Comparison of ENCODE assay signal across 22 cellular contexts in genomic region chr6:5122504-5123112, GRCh38. TPM values are rescaled to one million over a fixed set of nuclear protein-coding genes. Genes with fewer than 3 reads are reported as not detected.
DNase-seq lines count a peak whose midpoint lies in the region; ATAC-seq, FAIRE-seq and TF ChIP-seq lines count a peak whose summit lies in the region.
"Had no signal": no experiment of that assay in that cellular context is flagged by ENCODE, and none has a peak within 500 bp of the region (broad histone marks: within the 10 kb centered on the region; RNA-seq: fewer than 3 reads in every experiment).

No MANE protein-coding gene starts in this region.

- H4K20me1 ChIP-seq in H9 (ENCODE audit: control insufficient read depth, insufficient read depth, insufficient read length): no peaks in the 10 kb centered on the region

- no peak overlapping the region for H2BK20ac ChIP-seq in H9 (ENCODE audit: low read depth, low read length, poor library complexity, severe bottlenecking)

- POLR2A ChIA-PET in WTC11 (lab: Charles Lee): no interaction called here

- WGBS in H9 (ENCODE audit: extremely low coverage, insufficient read length, low lambda C conversion rate): no CpG with 5 or more reads among the region's 18 CpGs
- 84% methylated on average over 18 of the region's 18 CpGs for WGBS in liver

- no peaks in the 10 kb centered on the region for H3K27me3 ChIP-seq in H9 (ENCODE audit: insufficient read depth, low read length)
- H3K27me3 ChIP-seq in liver (ENCODE audit: control insufficient read depth in 4 of 4, insufficient read depth in 4 of 4, low read length in 3 of 4): no peaks in the 10 kb centered on the region
- H3K27me3 ChIP-seq: BE2C had no signal

- H2BK5ac ChIP-seq in H9 (ENCODE audit: insufficient read length, low read length): no peak overlapping the region

- H3K27ac ChIP-seq in H9 (ENCODE audit: insufficient read length, low read depth, low read length): no peak overlapping the region
- H3K27ac ChIP-seq in liver (ENCODE audit: low read depth in 1 of 2, low read length in 2 of 2): peak overlapping the region; percentile 87 to 96

- TF ChIP-seq RAD21 in liver (IDR thresholded peaks at IDR 0.05): no peak

- H3K4me3 Mint-ChIP-seq in H9 (no peak overlapping the region), WTC11 (no peak overlapping the region)
- H3K4me3 Mint-ChIP-seq in stimulated activated effector memory CD8-positive, alpha-beta T cell treated with anti-CD3 and anti-CD28 coated beads, Interleukin-12 subunit alpha, Interleukin-12 subunit beta, amount 100 ng/mL, for 72 hours: no peak overlapping the region
- H3K4me3 Mint-ChIP-seq: CD14-positive monocyte; CD4-positive, alpha-beta memory T cell; HFFc6 had no signal

- no peak overlapping the region for H4K5ac ChIP-seq in H9 (ENCODE audit: insufficient read length, low read depth, low read length)

- no peak overlapping the region for H2AK5ac ChIP-seq in H9 (ENCODE audit: insufficient read length, low read length)

- DNase-seq in H9: no peak
- DNase-seq in WTC11 (ENCODE audit: low spot score): no peak
- no peak for DNase-seq in stimulated activated effector memory CD8-positive, alpha-beta T cell treated with anti-CD3 and anti-CD28 coated beads, Interleukin-12 subunit alpha, Interleukin-12 subunit beta, amount 100 ng/mL, for 72 hours (ENCODE audit: low spot score in 2 of 2)
- no peak for DNase-seq in GM19240 (ENCODE audit: insufficient read length, low spot score)
- DNase-seq in GF-D8 (lab: John Stamatoyannopoulos, UW): no peak
- DNase-seq in GM19239 (ENCODE audit: insufficient read length, low spot score): no peak
- DNase-seq: ACHN; BE2C; Calu3; CD4-positive, alpha-beta memory T cell; DMS79 treated with DMSO at 0.1 percent for 48 hours; HFFc6; Kasumi-1; KG1 had no signal

- H3K79me2 ChIP-seq in H9 (ENCODE audit: insufficient read depth, low read length): no peaks in the 10 kb centered on the region

- CTCF ChIA-PET in WTC11 (lab: Charles Lee): no interaction called here

- TF ChIP-seq CTCF in H9 (conservative IDR thresholded peaks at IDR 0.05): no peak
- no peak for TF ChIP-seq CTCF in WTC11 (IDR thresholded peaks at IDR 0.05)
- TF ChIP-seq CTCF in liver (IDR thresholded peaks at IDR 0.05; ENCODE audit: low read depth, low read length, missing input control): no peak

- H3K9me3 Mint-ChIP-seq in H9 (no peaks in the 10 kb centered on the region; a peak in 1 of 5 replicates), WTC11 (peaks cover 13% of the 10 kb centered on the region)
- H3K9me3 Mint-ChIP-seq in stimulated activated effector memory CD8-positive, alpha-beta T cell treated with anti-CD3 and anti-CD28 coated beads, Interleukin-12 subunit alpha, Interleukin-12 subunit beta, amount 100 ng/mL, for 72 hours: no peaks in the 10 kb centered on the region
- H3K9me3 Mint-ChIP-seq: CD4-positive, alpha-beta memory T cell had no signal

- no peaks in the 10 kb centered on the region for H3K79me1 ChIP-seq in H9 (ENCODE audit: insufficient read depth, low read depth, low read length, poor library complexity, severe bottlenecking)

- no peak overlapping the region for H3K56ac ChIP-seq in H9 (ENCODE audit: insufficient read length, low read depth, low read length)

- H3K4me3 ChIP-seq in liver (ENCODE audit: low read depth in 1 of 3, low read length in 3 of 3): no peak overlapping the region
- H3K4me3 ChIP-seq: GM12878 had no signal

- no peak overlapping the region for H3T11ph ChIP-seq in H9 (ENCODE audit: low read length)

- H3K4me1 ChIP-seq in H9 (ENCODE audit: insufficient read depth, low read length) (peaks cover 4% of the 10 kb centered on the region; the same call in 1 of the 2 replicates), liver (ENCODE audit: control insufficient read depth in 4 of 4, insufficient read depth in 4 of 4, low read length in 3 of 4) (peaks cover 15 to 35% (median 22%) of the 10 kb centered on the region in 4 donors)
- H3K4me1 ChIP-seq: BE2C had no signal

- H3K4me1 Mint-ChIP-seq in H9 (peaks cover 8 to 13% of the 10 kb centered on the region in 2 experiments), WTC11 (peaks cover 15% of the 10 kb centered on the region)
- H3K4me1 Mint-ChIP-seq in stimulated activated effector memory CD8-positive, alpha-beta T cell treated with anti-CD3 and anti-CD28 coated beads, Interleukin-12 subunit alpha, Interleukin-12 subunit beta, amount 100 ng/mL, for 72 hours: no peaks in the 10 kb centered on the region
- H3K4me1 Mint-ChIP-seq: CD4-positive, alpha-beta memory T cell had no signal

- no peak overlapping the region for H2BK12ac ChIP-seq in H9 (ENCODE audit: insufficient read length, low read depth, low read length)

- H2AFZ ChIP-seq in H9 (ENCODE audit: low read length): no peak overlapping the region

- ATAC-seq in WTC11: no peak
- no peak for ATAC-seq in stimulated activated effector memory CD8-positive, alpha-beta T cell treated with anti-CD3 and anti-CD28 coated beads, Interleukin-12 subunit alpha, Interleukin-12 subunit beta, amount 100 ng/mL, for 72 hours
- no peak for ATAC-seq in GM19452 (IDR thresholded peaks at IDR 0.05; ENCODE audit: unreplicated experiment)
- ATAC-seq: GM12878, HCT116 had no signal

- peaks cover 5 to 6% (median 6%) of the 10 kb centered on the region in 3 experiments; a peak in 3 of 7 replicates for H3K36me3 Mint-ChIP-seq in H9 (ENCODE audit: insufficient read depth in 1 of 3, low read depth in 3 of 3)
- 0 out of 2 replicates have a peak, but pooled peaks cover 7% of the 10 kb centered on the region for H3K36me3 Mint-ChIP-seq in WTC11
- H3K36me3 Mint-ChIP-seq in stimulated activated effector memory CD8-positive, alpha-beta T cell treated with anti-CD3 and anti-CD28 coated beads, Interleukin-12 subunit alpha, Interleukin-12 subunit beta, amount 100 ng/mL, for 72 hours: no peaks in the 10 kb centered on the region
- H3K36me3 Mint-ChIP-seq: CD4-positive, alpha-beta memory T cell had no signal

- no peaks in the 10 kb centered on the region for H3K36me3 ChIP-seq in liver (ENCODE audit: control insufficient read depth in 4 of 4, insufficient read depth in 3 of 4, low read depth in 1 of 4, low read length in 3 of 4)
- H3K36me3 ChIP-seq: BE2C had no signal

- H3K27me3 Mint-ChIP-seq in H9 (ENCODE audit: low read depth) (no peaks in the 10 kb centered on the region), WTC11 (ENCODE audit: low read depth) (no peaks in the 10 kb centered on the region)
- H3K27me3 Mint-ChIP-seq: CD4-positive, alpha-beta memory T cell had no signal

- H3K9ac ChIP-seq in H9 (ENCODE audit: extremely low read depth, insufficient read length, low read length) (no peak overlapping the region), liver (ENCODE audit: low read depth in 1 of 2, low read length in 2 of 2) (peak overlapping the region; percentile 4 to 49)

- H4K91ac ChIP-seq in H9 (ENCODE audit: insufficient read length, low read depth, low read length): no peak overlapping the region

- no peak overlapping the region for H3K4me2 ChIP-seq in H9 (ENCODE audit: insufficient read depth, insufficient read length, low read length)

- no peak overlapping the region for H3K23ac ChIP-seq in H9 (ENCODE audit: insufficient read length, low read depth, low read length)

- H3K9me3 ChIP-seq in H9 (ENCODE audit: control insufficient read depth, low read depth, low read length) (no peaks in the 10 kb centered on the region), liver (ENCODE audit: control insufficient read depth in 4 of 4, low read length in 3 of 4) (no peaks in the 10 kb centered on the region)
- H3K9me3 ChIP-seq: BE2C had no signal

- H3K23me2 ChIP-seq in H9 (ENCODE audit: insufficient read length, low read depth, low read length, poor library complexity, severe bottlenecking): peaks cover 4% of the 10 kb centered on the region

- no peak overlapping the region for H3K4ac ChIP-seq in H9 (ENCODE audit: low read depth, low read length)

- FAIRE-seq in GM19239 (lab: Jason Lieb, UNC): no peak
- FAIRE-seq: A204.1, GM12878, H54, HTR-8/SVneo had no signal

- H3K14ac ChIP-seq in H9 (ENCODE audit: insufficient read depth, low read length): no peak overlapping the region; the same call in 1 of the 2 replicates

- H3K27ac Mint-ChIP-seq in H9 (no peak overlapping the region), WTC11 (0 out of 2 replicates have a peak overlapping the region, but pooled peaks have one; percentile 65)
- peak overlapping the region; percentile 40 for H3K27ac Mint-ChIP-seq in stimulated activated effector memory CD8-positive, alpha-beta T cell treated with anti-CD3 and anti-CD28 coated beads, Interleukin-12 subunit alpha, Interleukin-12 subunit beta, amount 100 ng/mL, for 72 hours
- H3K27ac Mint-ChIP-seq: CD4-positive, alpha-beta memory T cell; HFFc6 had no signal

- H4K8ac ChIP-seq in H9 (replicated peaks; ENCODE audit: insufficient read length, low read depth, low read length): peak overlapping the region; percentile 64

- H3K18ac ChIP-seq in H9 (ENCODE audit: insufficient read length, low read depth, low read length): no peak overlapping the region

- H2BK15ac ChIP-seq in H9 (ENCODE audit: low read depth, low read length): peak overlapping the region; percentile 83; the same call in 1 of the 2 replicates

- H2BK120ac ChIP-seq in H9 (ENCODE audit: low read depth, low read length, poor library complexity, severe bottlenecking): no peak overlapping the region

TF ChIP-seq in liver, 16 proteins besides CTCF, POLR2A, EP300 and RAD21 (continues in another document):
- TF ChIP-seq FOXA2 (IDR thresholded peaks at IDR 0.05) (no peak), HNF4G (IDR thresholded peaks at IDR 0.05) (no peak), GABPA (IDR thresholded peaks at IDR 0.05 in 1 of 2, conservative IDR thresholded peaks at IDR 0.05 in 1 of 2) (no peak), TAF1 (conservative IDR thresholded peaks at IDR 0.05) (no peak), YY1 (IDR thresholded peaks at IDR 0.05) (no peak), JUND (IDR thresholded peaks at IDR 0.05) (no peak), SP1 (IDR thresholded peaks at IDR 0.05) (no peak), ZBTB33 (IDR thresholded peaks at IDR 0.05) (no peak), HNF4A (conservative IDR thresholded peaks at IDR 0.05) (no peak)

RNA-seq across cellular contexts. Expression of gene PPP1R3G, which starts 37.5 kb away (rescaled TPM):
- not detected in 2 replicates for total RNA-seq in H9 (2021)
- 0.15 to 0.48 TPM (median 0.48 TPM) in 3 replicates for total RNA-seq in WTC11 (2021)
- total RNA-seq in liver: 1 to 10 TPM in 1 of 2 donors, under 1 TPM in 1; 0.33 to 3.0 TPM
- under 1 TPM; 0.25 to 0.61 TPM for polyA plus RNA-seq in liver
- total RNA-seq: CD4-positive, alpha-beta memory T cell had no signal
- polyA plus RNA-seq: CD4-positive, alpha-beta memory T cell had no signal

Comparison
In these comparisons a context has a peak if more than half of its experiments do, and no peak if none do; other contexts are left out.
1. H3K27ac Mint-ChIP-seq: peak in WTC11 (single experiment) and stimulated activated effector memory CD8-positive, alpha-beta T cell treated with anti-CD3 and anti-CD28 coated beads, Interleukin-12 subunit alpha, Interleukin-12 subunit beta, amount 100 ng/mL, for 72 hours (single experiment); none in H9 (0 of 3).